8 cellular contexts compared by ENCODE assay signal in the genomic region with DNA sequence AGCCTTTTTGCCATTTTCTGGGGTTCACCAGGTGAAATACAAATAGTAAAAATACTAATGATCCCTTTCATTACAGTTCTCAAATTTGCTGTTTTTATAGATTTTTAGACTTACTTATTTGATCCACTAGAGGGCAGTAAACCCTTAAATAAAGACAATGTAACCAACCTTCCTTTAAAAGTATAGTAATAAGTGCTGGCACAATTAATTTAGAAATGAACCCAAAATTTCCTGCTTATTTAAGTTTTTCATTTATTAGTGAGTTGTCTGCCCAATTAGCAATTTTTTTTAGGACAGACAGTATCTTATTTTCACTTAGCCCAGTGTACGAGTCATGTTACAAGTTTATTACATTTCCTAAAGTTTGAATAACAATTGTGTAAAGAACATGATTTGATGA. TPM values are rescaled to one million over a fixed set of nuclear protein-coding genes. Genes with fewer than 3 reads are reported as not detected.
DNase-seq lines count a peak whose midpoint lies in the region; ATAC-seq, FAIRE-seq and TF ChIP-seq lines count a peak whose summit lies in the region.

No MANE protein-coding gene starts in this region.

- POLR2A ChIA-PET in naive thymus-derived CD8-positive, alpha-beta T cell (lab: Charles Lee) = no interaction called here

- TF ChIP-seq CTCF in bronchial epithelial cell (IDR thresholded peaks at IDR 0.05; ENCODE audit: insufficient read depth, low read length, severe bottlenecking) (peak; percentile 27), WERI-Rb-1 (IDR thresholded peaks at IDR 0.05; ENCODE audit: low read depth, low read length) (no peak)

- no peak overlapping the region for H3K27ac ChIP-seq in WERI-Rb-1

- no peaks in the 10 kb centered on the region for H3K9me3 ChIP-seq in WERI-Rb-1 (ENCODE audit: severe bottlenecking)

- no peaks in the 10 kb centered on the region for H3K27me3 Mint-ChIP-seq in naive thymus-derived CD8-positive, alpha-beta T cell

- H3K9me3 Mint-ChIP-seq in naive thymus-derived CD8-positive, alpha-beta T cell = peaks cover 0 to under 1% (median 0%) of the 10 kb centered on the region in 9 donors
- H3K9me3 Mint-ChIP-seq in stimulated activated effector memory CD8-positive, alpha-beta T cell treated with anti-CD3 and anti-CD28 coated beads, Interleukin-12 subunit alpha, Interleukin-12 subunit beta, amount 100 ng/mL, for 72 hours = no peaks in the 10 kb centered on the region

- H3K27ac Mint-ChIP-seq in naive thymus-derived CD8-positive, alpha-beta T cell = peak overlapping the region in 7 of 10 donors; percentile 9 to 84 (median 46)
- H3K27ac Mint-ChIP-seq in stimulated activated effector memory CD8-positive, alpha-beta T cell treated with anti-CD3 and anti-CD28 coated beads, Interleukin-12 subunit alpha, Interleukin-12 subunit beta, amount 100 ng/mL, for 72 hours = no peak overlapping the region

- no peaks in the 10 kb centered on the region for H3K36me3 Mint-ChIP-seq in naive thymus-derived CD8-positive, alpha-beta T cell
- H3K36me3 Mint-ChIP-seq in stimulated activated effector memory CD8-positive, alpha-beta T cell treated with anti-CD3 and anti-CD28 coated beads, Interleukin-12 subunit alpha, Interleukin-12 subunit beta, amount 100 ng/mL, for 72 hours = peaks cover 4% of the 10 kb centered on the region

- no peak overlapping the region for H3K4me3 ChIP-seq in bronchial epithelial cell (ENCODE audit: low read depth, low read length)
- no peak overlapping the region for H3K4me3 ChIP-seq in WERI-Rb-1 (ENCODE audit: low read depth, low read length)

- no peak for ATAC-seq in naive thymus-derived CD8-positive, alpha-beta T cell
- no peak for ATAC-seq in stimulated activated effector memory CD8-positive, alpha-beta T cell treated with anti-CD3 and anti-CD28 coated beads, Interleukin-12 subunit alpha, Interleukin-12 subunit beta, amount 100 ng/mL, for 72 hours
- no peak for ATAC-seq in HG02678 (IDR thresholded peaks at IDR 0.05; ENCODE audit: unreplicated experiment)

- FAIRE-seq in bronchial epithelial cell (lab: Jason Lieb, UNC) = no peak

- DNase-seq in SIG-M5 treated with dmso at 0.1 percent for 504 hours (lab: John Stamatoyannopoulos, UW; ENCODE audit: unreplicated experiment) (peak; percentile 65), SIG-M5 (lab: John Stamatoyannopoulos, UW) (no peak), NCI-H2196 treated with DMSO at 0.1 percent for 48 hours (lab: John Stamatoyannopoulos, UW; ENCODE audit: unreplicated experiment) (peak; percentile 69), bronchial epithelial cell (ENCODE audit: low read depth) (peak; percentile 29), WERI-Rb-1 (no peak)
- peak in 3 of 10 donors; percentile 56 to 61 (median 58) for DNase-seq in naive thymus-derived CD8-positive, alpha-beta T cell
- DNase-seq in stimulated activated effector memory CD8-positive, alpha-beta T cell treated with anti-CD3 and anti-CD28 coated beads, Interleukin-12 subunit alpha, Interleukin-12 subunit beta, amount 100 ng/mL, for 72 hours (ENCODE audit: low spot score in 2 of 2) = no peak

- H3K27me3 ChIP-seq in bronchial epithelial cell (ENCODE audit: control insufficient read depth, insufficient read depth, low read length) = no peaks in the 10 kb centered on the region
- H3K27me3 ChIP-seq in WERI-Rb-1 (ENCODE audit: insufficient read depth, low read depth, severe bottlenecking) = no peaks in the 10 kb centered on the region

- peaks cover 8 to 46% (median 42%) of the 10 kb centered on the region in 4 donors for H3K4me1 Mint-ChIP-seq in naive thymus-derived CD8-positive, alpha-beta T cell
- peaks cover 23% of the 10 kb centered on the region for H3K4me1 Mint-ChIP-seq in stimulated activated effector memory CD8-positive, alpha-beta T cell treated with anti-CD3 and anti-CD28 coated beads, Interleukin-12 subunit alpha, Interleukin-12 subunit beta, amount 100 ng/mL, for 72 hours

- H3K4me3 Mint-ChIP-seq in naive thymus-derived CD8-positive, alpha-beta T cell = peak overlapping the region in 1 of 10 donors; percentile 7
- H3K4me3 Mint-ChIP-seq in stimulated activated effector memory CD8-positive, alpha-beta T cell treated with anti-CD3 and anti-CD28 coated beads, Interleukin-12 subunit alpha, Interleukin-12 subunit beta, amount 100 ng/mL, for 72 hours = no peak overlapping the region

- H3K36me3 ChIP-seq in bronchial epithelial cell (ENCODE audit: control insufficient read depth, insufficient read depth, low read length) = no peaks in the 10 kb centered on the region
- H3K36me3 ChIP-seq in WERI-Rb-1 = no peaks in the 10 kb centered on the region

RNA-seq across cellular contexts. Expression of gene DDIAS, which starts 4.7 kb away (rescaled TPM):
- total RNA-seq in bronchial epithelial cell = under 0.01 and 0.26 TPM in 2 replicates
- total RNA-seq in naive thymus-derived CD8-positive, alpha-beta T cell = 1 to 10 TPM; 2.3 to 2.5 TPM
- polyA plus RNA-seq in naive thymus-derived CD8-positive, alpha-beta T cell = 1 to 10 TPM in 2 of 3 donors, under 1 TPM in 1; 0.59 to 3.1 (median 1.7) TPM

RNA-seq across cellular contexts. Expression of gene PRCP, which starts 6.0 kb away (rescaled TPM):
- total RNA-seq in bronchial epithelial cell = 10.0 and 25.9 TPM in 2 replicates
- 10 to 100 TPM; 26.4 to 29.1 TPM for total RNA-seq in naive thymus-derived CD8-positive, alpha-beta T cell
- 10 to 100 TPM; 48.3 to 50.2 (median 49.3) TPM for polyA plus RNA-seq in naive thymus-derived CD8-positive, alpha-beta T cell

Comparison
In these comparisons a context has a peak if more than half of its experiments do, and no peak if none do; other contexts are left out.
1. DNase-seq: peak in SIG-M5 treated with dmso at 0.1 percent for 504 hours (single experiment), NCI-H2196 treated with DMSO at 0.1 percent for 48 hours (single experiment) and bronchial epithelial cell (single experiment); none in SIG-M5 (single experiment), stimulated activated effector memory CD8-positive, alpha-beta T cell treated with anti-CD3 and anti-CD28 coated beads, Interleukin-12 subunit alpha, Interleukin-12 subunit beta, amount 100 ng/mL, for 72 hours (0 of 2) and WERI-Rb-1 (single experiment).